Comparison of ENCODE assay signal across 11 cellular contexts in the genomic region with DNA sequence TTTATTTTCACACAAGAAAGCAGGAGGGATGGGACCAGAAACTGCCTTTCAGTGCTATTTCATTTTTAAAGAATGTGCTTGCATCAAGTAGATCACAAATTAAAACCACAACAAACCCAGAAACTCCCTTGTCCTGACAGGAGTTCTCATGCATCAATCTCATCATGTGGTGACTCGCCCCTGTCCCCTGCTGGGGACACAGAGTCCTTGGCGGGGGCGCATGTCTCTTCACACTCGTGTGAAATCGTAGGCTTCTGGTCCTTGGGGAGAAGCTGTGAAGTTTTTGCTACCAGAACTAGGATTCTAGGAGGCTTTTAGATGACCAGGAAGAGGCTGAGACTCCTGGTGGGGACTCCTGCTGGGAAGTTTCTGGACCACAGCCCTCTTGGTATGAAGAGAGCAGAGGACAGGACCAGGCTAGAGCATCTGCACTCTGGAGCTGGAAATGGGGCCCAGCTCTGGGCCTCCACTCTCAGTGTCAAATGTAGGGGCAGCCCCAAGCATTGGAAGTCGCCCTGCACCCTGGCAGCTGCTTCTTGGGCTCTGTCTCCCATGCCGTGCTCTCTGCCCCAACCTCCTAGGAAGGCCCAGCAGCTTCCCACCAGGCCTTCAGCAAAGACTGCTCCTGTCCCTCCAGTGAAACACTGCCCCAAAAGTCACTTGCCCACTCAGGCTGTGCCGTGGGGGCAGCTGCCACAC. TPM values are rescaled to one million over a fixed set of nuclear protein-coding genes. Genes with fewer than 3 reads are reported as not detected.
DNase-seq lines count a peak whose midpoint lies in the region; ATAC-seq, FAIRE-seq and TF ChIP-seq lines count a peak whose summit lies in the region.
"Had no signal": no experiment of that assay in that cellular context is flagged by ENCODE, and none has a peak within 500 bp of the region (broad histone marks: within the 10 kb centered on the region; RNA-seq: fewer than 3 reads in every experiment).

No MANE protein-coding gene starts in this region.

- DNase-seq in DMS 273 (lab: John Stamatoyannopoulos, UW; ENCODE audit: unreplicated experiment) = peak; percentile 22
- DNase-seq in DMS 273 treated with DMSO at 0.1 percent for 48 hours (lab: John Stamatoyannopoulos, UW) = no peak
- peak; percentile 49 for DNase-seq in choroid plexus epithelial cell (ENCODE audit: low read depth)
- DNase-seq in SHP77 treated with DMSO at 0.1 percent for 48 hours (lab: John Stamatoyannopoulos, UW) = no peak
- no peak for DNase-seq in AG08396 (ENCODE audit: low spot score)
- no peak for DNase-seq in small intestine
- DNase-seq: 8988T had no signal

- ATAC-seq in HG03095 (IDR thresholded peaks at IDR 0.05; ENCODE audit: unreplicated experiment) = peak; percentile 39

- peaks cover 0 to 5% of the 10 kb centered on the region in 2 donors for H3K4me1 ChIP-seq in small intestine (ENCODE audit: control insufficient read depth in 2 of 2, insufficient read depth in 1 of 2, low read depth in 1 of 2, low read length in 1 of 2)
- H3K4me1 ChIP-seq: breast epithelium had no signal

- no peaks in the 10 kb centered on the region for H3K27me3 ChIP-seq in small intestine (ENCODE audit: control insufficient read depth in 2 of 2, insufficient read depth in 2 of 2, low read length in 2 of 2)
- H3K27me3 ChIP-seq: breast epithelium had no signal

- H3K36me3 ChIP-seq in small intestine (ENCODE audit: control insufficient read depth in 2 of 2, insufficient read depth in 2 of 2, low read length in 2 of 2) = no peaks in the 10 kb centered on the region
- H3K36me3 ChIP-seq: breast epithelium had no signal

- H3K27ac ChIP-seq in skin epidermis = peak overlapping the region in 15 of 21 experiments; percentile 4 to 82 (median 64)
- no peak overlapping the region for H3K27ac ChIP-seq in small intestine (ENCODE audit: low read depth in 1 of 2, low read length in 1 of 2)

- no peak overlapping the region for H3K4me3 ChIP-seq in choroid plexus epithelial cell (ENCODE audit: low read depth, low read length)
- H3K4me3 ChIP-seq in skin epidermis = no peak overlapping the region
- H3K4me3 ChIP-seq in small intestine (ENCODE audit: low read depth in 1 of 2, low read length in 2 of 2) = no peak overlapping the region
- H3K4me3 ChIP-seq: breast epithelium had no signal

- peak; percentile 35 for TF ChIP-seq CTCF in choroid plexus epithelial cell (conservative IDR thresholded peaks at IDR 0.05; ENCODE audit: low read depth, low read length)

- 85 to 90% (median 87%) methylated on average over 8 of the region's 8 CpGs for WGBS in small intestine, 3 donors

- H3K9me3 ChIP-seq in small intestine (ENCODE audit: control insufficient read depth, low read depth) = no peaks in the 10 kb centered on the region
- H3K9me3 ChIP-seq: breast epithelium had no signal

- no peak for FAIRE-seq in small intestine (lab: Jason Lieb, UNC)

RNA-seq across cellular contexts. Expression of a gene that starts 9.8 kb away (rescaled TPM):
- polyA plus RNA-seq in small intestine = under 1 TPM in 1 of 3 donors, not detected in 2; 0.07 TPM
- polyA plus RNA-seq: liver had no signal

RNA-seq across cellular contexts. Expression of a gene that starts 23.8 kb away (rescaled TPM):
- 1 to 10 TPM in 2 of 3 donors, under 1 TPM in 1; 0.45 to 1.7 (median 1.1) TPM for polyA plus RNA-seq in small intestine

Comparison
In these comparisons a context has a peak if more than half of its experiments do, and no peak if none do; other contexts are left out.
1. DNase-seq: peak in DMS 273 (single experiment) and choroid plexus epithelial cell (single experiment); none in DMS 273 treated with DMSO at 0.1 percent for 48 hours (single experiment), SHP77 treated with DMSO at 0.1 percent for 48 hours (single experiment), AG08396 (single experiment) and small intestine (single experiment).
2. H3K27ac ChIP-seq: peak in skin epidermis (15 of 21); none in small intestine (0 of 2).